ENCODE assay signal across 1 cellular context in genomic region chr6:144063744-144064401, GRCh38.
TF ChIP-seq lines count a peak whose summit lies in the region.

No MANE protein-coding gene starts in this region.

TF ChIP-seq in K562, 482 proteins besides CTCF, POLR2A, EP300 and RAD21 (continued from another document and continues in another):
- TF ChIP-seq IRF9 (tag; IDR thresholded peaks at IDR 0.05) (no peak), CHCHD3 (CRISPR knock-in tag; IDR thresholded peaks at IDR 0.05) (no peak), ZNF347 (CRISPR knock-in tag; IDR thresholded peaks at IDR 0.05; ENCODE audit: low read depth) (no peak), BHLHE40 (IDR thresholded peaks at IDR 0.05; ENCODE audit: low read length) (peak; percentile 7; the same call in 1 of the 2 replicates), KDM5B (IDR thresholded peaks at IDR 0.05; ENCODE audit: insufficient replicate concordance, low read depth, low read length) (peak; percentile 91), CTCFL (IDR thresholded peaks at IDR 0.05; ENCODE audit: borderline replicate concordance, insufficient read depth, low read depth, low read length, poor library complexity, severe bottlenecking) (peak; percentile 87), NFYB (IDR thresholded peaks at IDR 0.05; ENCODE audit: extremely low read depth, insufficient read length) (no peak), TARDBP (IDR thresholded peaks at IDR 0.05) (0 out of 2 replicates have a peak, but pooled peaks have one; percentile 21), ZNF174 (CRISPR knock-in tag; IDR thresholded peaks at IDR 0.05) (no peak), KAT7 (CRISPR knock-in tag; IDR thresholded peaks at IDR 0.05; ENCODE audit: borderline replicate concordance) (peak; percentile 62; the same call in 1 of the 2 replicates), JUND (IDR thresholded peaks at IDR 0.05; ENCODE audit: borderline replicate concordance, low read depth, low read length) (peak; percentile 61; the same call in 1 of the 2 replicates), JUND (tag; IDR thresholded peaks at IDR 0.05; ENCODE audit: borderline replicate concordance, low read depth, low read length) (peak; percentile 42; the same call in 1 of the 3 replicates), KLF16 (IDR thresholded peaks at IDR 0.05) (no peak), ELF4 (CRISPR knock-in tag; IDR thresholded peaks at IDR 0.05) (no peak), MTA1 (IDR thresholded peaks at IDR 0.05; ENCODE audit: borderline replicate concordance) (peak; percentile 24; the same call in 1 of the 2 replicates), TBL1XR1 (IDR thresholded peaks at IDR 0.05; ENCODE audit: low read length in 2 of 2) (peak; percentile 25 to 37; a peak in 2 of 4 replicates), ZNF778 (CRISPR knock-in tag; IDR thresholded peaks at IDR 0.05) (no peak), ZNF740 (CRISPR knock-in tag; IDR thresholded peaks at IDR 0.05) (0 out of 2 replicates have a peak, but pooled peaks have one; percentile 36), ZNF740 (tag; IDR thresholded peaks at IDR 0.05) (no peak), CBX2 (IDR thresholded peaks at IDR 0.05; ENCODE audit: insufficient read depth, low read length, poor library complexity, severe bottlenecking) (no peak), HES1 (IDR thresholded peaks at IDR 0.05; ENCODE audit: low read depth) (no peak), KLF1 (tag; IDR thresholded peaks at IDR 0.05) (0 out of 2 replicates have a peak, but pooled peaks have one; percentile 27), ATF2 (CRISPR knock-in tag; IDR thresholded peaks at IDR 0.05) (no peak), MYBL2 (IDR thresholded peaks at IDR 0.05; ENCODE audit: low read depth) (no peak), MYBL2 (CRISPR knock-in tag; IDR thresholded peaks at IDR 0.05; ENCODE audit: borderline replicate concordance) (no peak), ZFX (CRISPR knock-in tag; IDR thresholded peaks at IDR 0.05) (peak; percentile 74), DLX4 (CRISPR knock-in tag; IDR thresholded peaks at IDR 0.05) (no peak), MTF1 (CRISPR knock-in tag; IDR thresholded peaks at IDR 0.05; ENCODE audit: borderline replicate concordance) (no peak), MBD1 (CRISPR knock-in tag; IDR thresholded peaks at IDR 0.05) (no peak), HLTF (IDR thresholded peaks at IDR 0.05) (no peak), TFAP4 (CRISPR knock-in tag; IDR thresholded peaks at IDR 0.05; ENCODE audit: borderline replicate concordance) (peak; percentile 88), MAX (CRISPR knock-in tag; IDR thresholded peaks at IDR 0.05) (peak; percentile 80), ZNF584 (CRISPR knock-in tag; IDR thresholded peaks at IDR 0.05; ENCODE audit: low read depth) (no peak), RUNX1 (IDR thresholded peaks at IDR 0.05; ENCODE audit: low read depth) (0 out of 2 replicates have a peak, but pooled peaks have one; percentile 18), ZZZ3 (IDR thresholded peaks at IDR 0.05) (no peak), SMARCC2 (IDR thresholded peaks at IDR 0.05; ENCODE audit: low read depth) (no peak), ILF3 (IDR thresholded peaks at IDR 0.05; ENCODE audit: borderline replicate concordance) (no peak), RCOR1 (IDR thresholded peaks at IDR 0.05; ENCODE audit: borderline replicate concordance in 1 of 2, low read depth in 2 of 2, low read length in 2 of 2) (0 out of 4 replicates have a peak, but pooled peaks of 1 of the 2 experiments have one; percentile 25), ZNF436 (CRISPR knock-in tag; IDR thresholded peaks at IDR 0.05) (no peak), FOXA1 (IDR thresholded peaks at IDR 0.05; ENCODE audit: borderline replicate concordance) (no peak), RFX5 (IDR thresholded peaks at IDR 0.05; ENCODE audit: low read depth, low read length) (no peak), C11orf30 (IDR thresholded peaks at IDR 0.05; ENCODE audit: low read depth) (no peak), ETV1 (tag; conservative IDR thresholded peaks at IDR 0.05; ENCODE audit: low read depth) (no peak), CBX8 (IDR thresholded peaks at IDR 0.05; ENCODE audit: borderline replicate concordance, extremely low read depth, low read depth, low read length, poor library complexity, severe bottlenecking) (no peak), FOXK1 (CRISPR knock-in tag; IDR thresholded peaks at IDR 0.05; ENCODE audit: borderline replicate concordance) (peak; percentile 61; the same call in 1 of the 2 replicates), HMBOX1 (IDR thresholded peaks at IDR 0.05) (no peak)
